In the genomic region with DNA sequence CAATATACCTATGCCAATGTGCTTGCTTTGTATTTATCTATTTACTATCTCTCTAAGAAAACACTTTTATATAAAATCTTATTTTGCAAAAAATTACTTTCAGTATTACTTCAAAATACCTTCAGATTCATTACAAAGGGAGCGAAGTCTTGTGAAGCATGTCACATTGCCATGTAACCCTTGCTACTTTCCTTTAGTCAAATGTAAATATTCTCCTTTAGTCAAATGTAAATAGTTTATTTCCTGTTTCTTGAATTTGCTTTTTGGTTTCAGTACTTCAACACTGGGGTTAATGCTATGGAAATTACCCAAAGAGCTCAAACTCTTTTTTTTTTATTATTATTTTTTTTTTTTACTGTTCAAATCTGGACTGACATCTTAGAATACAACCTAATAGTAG, we compare ENCODE assay signal across 23 cellular contexts.
"Had no signal": no experiment of that assay in that cellular context is flagged by ENCODE, and none has a peak within 500 bp of the region (broad histone marks: within the 10 kb centered on the region; RNA-seq: fewer than 3 reads in every experiment).

No MANE protein-coding gene starts in this region.

- H3K36me3 Mint-ChIP-seq: T-cell had no signal

- H3K27ac Mint-ChIP-seq: T-cell; T-helper 1 cell treated with Interleukin-12 subunit alpha and Interleukin-12 subunit beta and Interleukin-4 antibody, amounts not matched to agents 30 μg/mL and 1 μg/mL, for 36 hours had no signal

- H3K27me3 Mint-ChIP-seq: T-cell had no signal

- DNase-seq: Karpas-422, KG1, MG63, NCI-H1092, NCI-H1105 treated with DMSO at 0.1 percent for 48 hours, NCI-H1417 treated with DMSO at 0.1 percent for 48 hours, NCI-H146, NCI-H1694 treated with DMSO at 0.1 percent for 48 hours, NCI-H1930, NCI-H2081, NCI-H2107, NCI-H2227 treated with DMSO at 0.1 percent for 48 hours, NCI-H524, NCI-H526 treated with DMSO at 0.1 percent for 48 hours, NCI-H748 treated with DMSO at 0.1 percent for 48 hours, PC-3, SHP77, SK-N-SH, SW 1271, T-cell had no signal

- ATAC-seq: HepG2, Panc1, PC-3, T-cell had no signal

- H3K4me1 Mint-ChIP-seq: T-cell had no signal

- H3K4me3 Mint-ChIP-seq: T-cell; T-helper 1 cell treated with Interleukin-12 subunit alpha and Interleukin-12 subunit beta and Interleukin-4 antibody, amounts not matched to agents 30 μg/mL and 1 μg/mL, for 36 hours had no signal
